16 cellular contexts compared by ENCODE assay signal in genomic region chr15:49900036-49900435, GRCh38.
DNase-seq lines count a peak whose midpoint lies in the region; ATAC-seq and TF ChIP-seq lines count a peak whose summit lies in the region.
"Had no signal": no experiment of that assay in that cellular context is flagged by ENCODE, and none has a peak within 500 bp of the region (broad histone marks: within the 10 kb centered on the region; RNA-seq: fewer than 3 reads in every experiment).

No MANE protein-coding gene starts in this region.

- H3K4me2 ChIP-seq in OCI-LY7 (ENCODE audit: low read length): no peak overlapping the region
- H3K4me2 ChIP-seq: SK-N-SH had no signal

- no peak for TF ChIP-seq POLR2A in sigmoid colon (IDR thresholded peaks at IDR 0.05)

- BruUV-seq in OCI-LY7 (replicated peaks; lab: Mats Ljungman, UMichigan): no TSS peak

- H3K79me2 ChIP-seq in OCI-LY7 (ENCODE audit: insufficient read depth, low read depth, low read length): no peaks in the 10 kb centered on the region

- H3K36me3 ChIP-seq in left ventricle myocardium inferior (no peaks in the 10 kb centered on the region), sigmoid colon (no peaks in the 10 kb centered on the region), OCI-LY7 (ENCODE audit: insufficient read depth, low read length) (no peaks in the 10 kb centered on the region)
- H3K36me3 ChIP-seq: pancreas had no signal

- TF ChIP-seq CTCF in AG10803 (conservative IDR thresholded peaks at IDR 0.05; ENCODE audit: low read length): no peak
- no peak for TF ChIP-seq CTCF in choroid plexus epithelial cell (conservative IDR thresholded peaks at IDR 0.05; ENCODE audit: low read depth, low read length)
- no peak for TF ChIP-seq CTCF in left ventricle myocardium inferior (IDR thresholded peaks at IDR 0.05; ENCODE audit: borderline replicate concordance)
- TF ChIP-seq CTCF in sigmoid colon (IDR thresholded peaks at IDR 0.05): no peak
- TF ChIP-seq CTCF in OCI-LY7 (conservative IDR thresholded peaks at IDR 0.05; ENCODE audit: low read length): no peak

- H3K9me2 ChIP-seq in OCI-LY7 (ENCODE audit: insufficient read depth, low read length): no peaks in the 10 kb centered on the region; the same call in 1 of the 2 replicates
- H3K9me2 ChIP-seq: SK-N-SH had no signal

- TF ChIP-seq EP300 in sigmoid colon (IDR thresholded peaks at IDR 0.05): no peak

- H4K20me1 ChIP-seq in OCI-LY7 (ENCODE audit: insufficient read depth, low read length): no peaks in the 10 kb centered on the region

- no peaks in the 10 kb centered on the region for H3K27me3 ChIP-seq in left ventricle myocardium inferior (ENCODE audit: low read depth)
- no peaks in the 10 kb centered on the region for H3K27me3 ChIP-seq in sigmoid colon
- H3K27me3 ChIP-seq: pancreas had no signal

- peaks cover 26% of the 10 kb centered on the region for H3K4me1 ChIP-seq in left ventricle myocardium inferior
- peaks cover 0 to 65% (median 55%) of the 10 kb centered on the region in 4 donors for H3K4me1 ChIP-seq in sigmoid colon
- H3K4me1 ChIP-seq in OCI-LY7 (ENCODE audit: insufficient read depth, low read length, poor library complexity, severe bottlenecking): no peaks in the 10 kb centered on the region
- H3K4me1 ChIP-seq: pancreas had no signal

- H3K4me3 ChIP-seq in AG10803 (ENCODE audit: low read length) (no peak overlapping the region), choroid plexus epithelial cell (ENCODE audit: low read depth, low read length) (no peak overlapping the region), left ventricle myocardium inferior (no peak overlapping the region), sigmoid colon (no peak overlapping the region), OCI-LY7 (ENCODE audit: low read depth, low read length, poor library complexity, severe bottlenecking) (no peak overlapping the region)
- H3K4me3 ChIP-seq: pancreas had no signal

- H3K27ac ChIP-seq in left ventricle myocardium inferior (replicated peaks): peak overlapping the region; percentile 82
- peak overlapping the region; percentile 49 to 77 (median 73) for H3K27ac ChIP-seq in sigmoid colon
- no peak overlapping the region for H3K27ac ChIP-seq in OCI-LY7 (ENCODE audit: low read depth, low read length, poor library complexity, severe bottlenecking)
- H3K27ac ChIP-seq: pancreas had no signal

- intact Hi-C loops in left ventricle myocardium inferior (cut with micrococcal nuclease) (no loop called here), sigmoid colon (cut with DNase I) (loop anchor here (5.0 to 10.0 kb wide), 3 partner anchors 278 to 665 kb away; partner anchors contain the start of genes DTWD1, FAM227B and FGF7), OCI-LY7 (cut with micrococcal nuclease; ENCODE audit: unreplicated experiment) (no loop called here)

- ATAC-seq in GM21360 (IDR thresholded peaks at IDR 0.05; ENCODE audit: unreplicated experiment): no peak
- ATAC-seq: pancreas had no signal

- CTCF ChIA-PET in OCI-LY7 (lab: Charles Lee; ENCODE audit: unreplicated experiment): no interaction called here

- POLR2A ChIA-PET in OCI-LY7 (lab: Charles Lee): no interaction called here

- DNase-seq in AG10803 (ENCODE audit: low read depth): peak; percentile 76
- DNase-seq in choroid plexus epithelial cell (ENCODE audit: low read depth): peak; percentile 52
- no peak for DNase-seq in left ventricle myocardium inferior
- no peak for DNase-seq in sigmoid colon
- DNase-seq in OCI-LY7 (ENCODE audit: low spot score): no peak
- DNase-seq in activated effector memory CD4-positive, alpha-beta T cell treated with anti-CD3 and anti-CD28 coated beads, Interleukin-2, amount 50 U/mL, for 16 hours: no peak
- no peak for DNase-seq in NCI-H2029 (lab: John Stamatoyannopoulos, UW)
- DNase-seq: activated CD4-positive, alpha-beta T cell treated with anti-CD3 and anti-CD28 coated beads, Interleukin-2, amount 10 ng/mL, durations not matched to agents 7 days and 5 days; amniotic stem cell; Kasumi-1; NCI-H1436; NCI-H446; pancreas; SK-N-SH; stimulated activated CD4-positive, alpha-beta T cell treated with anti-CD3 and anti-CD28 coated beads, Interleukin-12 subunit alpha, Interleukin-12 subunit beta, amount 100 ng/mL, for 4 hours had no signal

- H2AFZ ChIP-seq in OCI-LY7 (ENCODE audit: low read length): no peak overlapping the region

- H3K9me3 ChIP-seq in left ventricle myocardium inferior (replicated peaks) (no peaks in the 10 kb centered on the region), sigmoid colon (no peaks in the 10 kb centered on the region), OCI-LY7 (ENCODE audit: low read length) (no peaks in the 10 kb centered on the region)
- H3K9me3 ChIP-seq: pancreas, SK-N-SH had no signal

- WGBS in sigmoid colon, 2 donors: 79 to 82% methylated on average over 2 of the region's 2 CpGs

Comparison
In these comparisons a context has a peak if more than half of its experiments do, and no peak if none do; other contexts are left out.
1. DNase-seq: peak in AG10803 (single experiment) and choroid plexus epithelial cell (single experiment); none in left ventricle myocardium inferior (single experiment), sigmoid colon (single experiment), OCI-LY7 (single experiment), activated effector memory CD4-positive, alpha-beta T cell treated with anti-CD3 and anti-CD28 coated beads, Interleukin-2, amount 50 U/mL, for 16 hours (single experiment) and NCI-H2029 (single experiment).